ENCODE assay signal across 15 cellular contexts in the genomic region with DNA sequence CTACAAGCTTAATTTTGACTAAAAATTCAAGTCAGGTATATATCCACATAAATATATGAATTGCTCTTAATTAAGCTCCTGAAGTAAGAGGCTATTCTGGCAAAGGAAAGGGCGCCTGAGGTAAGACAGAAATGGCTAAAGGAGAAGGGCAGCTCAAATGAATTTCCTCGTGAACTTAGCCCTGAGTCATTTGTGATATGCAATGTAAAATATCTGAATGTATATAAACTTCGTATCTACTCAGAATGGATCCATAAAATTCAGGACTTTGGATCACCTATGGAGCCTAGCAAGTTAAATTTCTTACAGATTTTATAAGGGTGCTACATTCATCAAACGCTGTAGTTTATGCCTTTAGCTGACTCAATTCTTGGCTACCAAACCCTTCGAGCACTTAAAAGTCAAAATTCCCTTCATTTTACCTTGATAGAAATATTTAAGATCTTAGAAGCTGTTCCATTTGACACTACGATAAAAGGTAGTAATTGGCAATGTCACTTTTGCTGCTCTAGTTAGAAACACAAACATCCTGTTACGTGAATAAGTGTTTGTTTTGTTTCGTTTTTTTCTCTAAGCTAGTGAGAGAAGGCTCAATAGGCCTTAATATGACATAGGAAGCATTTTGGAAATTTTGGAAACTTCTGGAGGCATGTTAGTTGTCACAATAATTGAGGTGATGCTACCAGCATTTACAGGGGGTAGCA.
"Had no signal": no experiment of that assay in that cellular context is flagged by ENCODE, and none has a peak within 500 bp of the region (broad histone marks: within the 10 kb centered on the region; RNA-seq: fewer than 3 reads in every experiment).

No MANE protein-coding gene starts in this region.

- H3K9me3 ChIP-seq: heart left ventricle, psoas muscle, testis had no signal

- H3K27ac ChIP-seq: heart left ventricle, psoas muscle, testis had no signal

- H3K27me3 ChIP-seq: heart left ventricle, testis had no signal

- H3K36me3 ChIP-seq: heart left ventricle had no signal

- H3K4me1 ChIP-seq: heart left ventricle, psoas muscle, testis had no signal

- ATAC-seq: activated naive CD8-positive, alpha-beta T cell treated with anti-CD3 and anti-CD28 coated beads, Interleukin-2, amount 50 U/mL, for 24 hours; heart left ventricle; psoas muscle; sciatic nerve had no signal

- DNase-seq: activated B cell treated with CpG ODN at 0.5 μM for 24 hours; activated CD4-positive, alpha-beta T cell treated with anti-CD3 and anti-CD28 coated beads, Interleukin-2, amount 10 ng/mL, durations not matched to agents 24 days and 14 days; activated naive CD4-positive, alpha-beta T cell; activated naive CD8-positive, alpha-beta T cell treated with anti-CD3 and anti-CD28 coated beads, Interleukin-2, amount 50 U/mL, for 24 hours; cortex of kidney; effector CD8-positive, alpha-beta T cell; heart left ventricle; mammary epithelial cell; occipital lobe; psoas muscle; stimulated activated CD4-positive, alpha-beta T cell treated with anti-CD3 and anti-CD28 coated beads, Interleukin-4, amount 100 ng/mL, for 1 hour; testis had no signal

- H3K4me3 ChIP-seq: heart left ventricle, psoas muscle, testis had no signal

- FAIRE-seq: astrocyte, frontal cortex had no signal
